In the genomic region with DNA sequence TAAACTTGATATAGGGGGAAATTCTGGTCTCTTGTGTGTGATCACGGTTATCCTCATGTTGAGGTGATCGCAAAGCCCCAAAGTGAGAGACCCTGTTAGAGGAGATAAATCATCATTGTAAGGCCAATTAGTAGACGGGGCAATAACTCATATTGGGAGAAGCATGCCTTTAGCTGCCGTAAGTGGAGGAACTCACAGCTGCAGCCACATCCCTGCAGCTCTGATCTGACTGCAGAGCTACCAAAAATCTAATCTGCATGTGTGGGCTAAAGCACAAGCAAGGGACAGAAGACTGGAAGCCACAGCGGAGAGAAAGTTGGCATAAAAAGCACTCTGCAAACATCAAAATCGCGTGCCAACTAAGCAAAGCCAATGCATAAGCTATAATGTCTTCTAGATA, we compare ENCODE assay signal across 1 cellular context.
TF ChIP-seq lines count a peak whose summit lies in the region.

No MANE protein-coding gene starts in this region.

TF ChIP-seq in IMR-90, 13 proteins besides CTCF, POLR2A, EP300 and RAD21:
- TF ChIP-seq, protein P1, sequence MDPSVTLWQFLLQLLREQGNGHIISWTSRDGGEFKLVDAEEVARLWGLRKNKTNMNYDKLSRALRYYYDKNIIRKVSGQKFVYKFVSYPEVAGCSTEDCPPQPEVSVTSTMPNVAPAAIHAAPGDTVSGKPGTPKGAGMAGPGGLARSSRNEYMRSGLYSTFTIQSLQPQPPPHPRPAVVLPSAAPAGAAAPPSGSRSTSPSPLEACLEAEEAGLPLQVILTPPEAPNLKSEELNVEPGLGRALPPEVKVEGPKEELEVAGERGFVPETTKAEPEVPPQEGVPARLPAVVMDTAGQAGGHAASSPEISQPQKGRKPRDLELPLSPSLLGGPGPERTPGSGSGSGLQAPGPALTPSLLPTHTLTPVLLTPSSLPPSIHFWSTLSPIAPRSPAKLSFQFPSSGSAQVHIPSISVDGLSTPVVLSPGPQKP (IDR thresholded peaks at IDR 0.05; ENCODE audit: borderline replicate concordance, low read depth, low read length): no peak
- TF ChIP-seq MXI1 (IDR thresholded peaks at IDR 0.05; ENCODE audit: borderline replicate concordance, low read depth, low read length) (no peak), FOS (IDR thresholded peaks at IDR 0.05; ENCODE audit: low read depth, low read length) (no peak), CHD1 (IDR thresholded peaks at IDR 0.05; ENCODE audit: low read depth, low read length) (no peak), RFX5 (IDR thresholded peaks at IDR 0.05; ENCODE audit: low read depth, low read length) (no peak), SMC3 (IDR thresholded peaks at IDR 0.05; ENCODE audit: low read depth, low read length) (no peak), MAFK (IDR thresholded peaks at IDR 0.05; ENCODE audit: low read depth, low read length) (no peak), RCOR1 (IDR thresholded peaks at IDR 0.05; ENCODE audit: insufficient replicate concordance, low read length) (no peak), CEBPB (IDR thresholded peaks at IDR 0.05; ENCODE audit: low read depth, low read length) (no peak), NFE2L2 (IDR thresholded peaks at IDR 0.05; ENCODE audit: low read depth, low read length) (no peak), BHLHE40 (IDR thresholded peaks at IDR 0.05; ENCODE audit: low read depth, low read length) (no peak), MAZ (IDR thresholded peaks at IDR 0.05; ENCODE audit: borderline replicate concordance, low read depth, low read length) (no peak)
- TF ChIP-seq, protein P2, sequence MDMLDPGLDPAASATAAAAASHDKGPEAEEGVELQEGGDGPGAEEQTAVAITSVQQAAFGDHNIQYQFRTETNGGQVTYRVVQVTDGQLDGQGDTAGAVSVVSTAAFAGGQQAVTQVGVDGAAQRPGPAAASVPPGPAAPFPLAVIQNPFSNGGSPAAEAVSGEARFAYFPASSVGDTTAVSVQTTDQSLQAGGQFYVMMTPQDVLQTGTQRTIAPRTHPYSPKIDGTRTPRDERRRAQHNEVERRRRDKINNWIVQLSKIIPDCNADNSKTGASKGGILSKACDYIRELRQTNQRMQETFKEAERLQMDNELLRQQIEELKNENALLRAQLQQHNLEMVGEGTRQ (IDR thresholded peaks at IDR 0.05; ENCODE audit: low read depth, low read length): no peak
